25 cellular contexts compared by ENCODE assay signal in genomic region chr5:15103864-15104263, GRCh38.
"Had no signal": no experiment of that assay in that cellular context is flagged by ENCODE, and none has a peak within 500 bp of the region (broad histone marks: within the 10 kb centered on the region; RNA-seq: fewer than 3 reads in every experiment).

No MANE protein-coding gene starts in this region.

- H3K4me2 ChIP-seq: KMS-11 had no signal

- H3K27me3 Mint-ChIP-seq: IgD-negative memory B cell had no signal

- H3K36me3 Mint-ChIP-seq: IgD-negative memory B cell had no signal

- H3K4me3 ChIP-seq: K562 had no signal

- FAIRE-seq: HTR-8/SVneo, K562 had no signal

- H3K9ac ChIP-seq: KMS-11 had no signal

- ATAC-seq: K562, Panc1, SK-N-SH treated with all-trans-retinoic acid at 6 μM for 48 hours had no signal

- DNase-seq: Kasumi-1, MV-4-11, NCI-H1048, NCI-H1105, NCI-H1417, NCI-H1436 treated with DMSO at 0.1 percent for 48 hours, NCI-H1694, NCI-H187 treated with DMSO at 0.1 percent for 48 hours, NCI-H2029 treated with DMSO at 0.1 percent for 48 hours, NCI-H2171 treated with DMSO at 0.1 percent for 48 hours, NCI-H345, NCI-H446 treated with DMSO at 0.1 percent for 48 hours, NCI-H510A treated with DMSO at 0.1 percent for 48 hours, NCI-H526, NCI-H82, SHP77, T-helper 1 cell had no signal

- H3K27ac ChIP-seq: HL-60, KMS-11, RWPE1 had no signal

- H3K4me3 Mint-ChIP-seq: IgD-negative memory B cell had no signal

- H3K27ac Mint-ChIP-seq: IgD-negative memory B cell had no signal
